8 cellular contexts compared by ENCODE assay signal in genomic region chr9:135908334-135909204, GRCh38. TPM values are rescaled to one million over a fixed set of nuclear protein-coding genes. Genes with fewer than 3 reads are reported as not detected.
A peak's percentile ranks its signal among the peaks of the same experiment; 100 is the strongest.
DNase-seq lines count a peak whose midpoint lies in the region; ATAC-seq and TF ChIP-seq lines count a peak whose summit lies in the region.

No MANE protein-coding gene starts in this region.

- intact Hi-C loops in CD8-positive, alpha-beta T cell (cut with DNase I, micrococcal nuclease), result loop anchor here (1.0 to 5.0 kb wide), 4 partner anchors 44 to 1881 kb away; partner anchors contain the start of genes BRD3OS (in 1 of the 2) and QSOX2 (in 1 of the 2)
- intact Hi-C loops in tibial artery (cut with DNase I; ENCODE audit: low total_unique reads), result loop anchor here (2.0 kb wide), 1 partner anchor 44 kb away; no protein-coding TSS in a partner anchor

- no peaks in the 10 kb centered on the region for H3K9me3 ChIP-seq in CD8-positive, alpha-beta T cell (ENCODE audit: low read length)
- H3K9me3 ChIP-seq in adipocyte (ENCODE audit: control insufficient read depth, low read length) (peaks cover 4% of the 10 kb centered on the region), tibial artery (peaks cover 0 to 17% (median 14%) of the 10 kb centered on the region in 3 donors)

- peak overlapping the region; percentile 71 for H3K27ac ChIP-seq in CD8-positive, alpha-beta T cell (ENCODE audit: low read depth, low read length)
- H3K27ac ChIP-seq in tibial artery, result peak overlapping the region; percentile 90 to 91

- no peaks in the 10 kb centered on the region for H3K27me3 ChIP-seq in CD8-positive, alpha-beta T cell (ENCODE audit: insufficient read depth, low read length)
- H3K27me3 ChIP-seq in adipocyte (replicated peaks; ENCODE audit: control insufficient read depth, insufficient read depth, low read length), result no peaks in the 10 kb centered on the region
- no peaks in the 10 kb centered on the region for H3K27me3 ChIP-seq in tibial artery

- DNase-seq in CD8-positive, alpha-beta T cell, result no peak
- DNase-seq in adipocyte (ENCODE audit: low read depth) (peak; percentile 30), kidney glomerular epithelial cell (lab: John Stamatoyannopoulos, UW) (peak; percentile 18), tibial artery (peak in 1 of 2 donors; percentile 50), NCI-H1105 treated with DMSO at 0.1 percent for 48 hours (lab: John Stamatoyannopoulos, UW) (no peak), anterior cingulate cortex (lab: John Stamatoyannopoulos, UW) (no peak)

- no peak for TF ChIP-seq CTCF in CD8-positive, alpha-beta T cell (IDR thresholded peaks at IDR 0.05)
- no peak for TF ChIP-seq CTCF in tibial artery (IDR thresholded peaks at IDR 0.05)

- no peaks in the 10 kb centered on the region for H3K27me3 Mint-ChIP-seq in CD8-positive, alpha-beta T cell (ENCODE audit: low read depth)

- peak overlapping the region; percentile 86 for H3K27ac Mint-ChIP-seq in CD8-positive, alpha-beta T cell

- H3K9me3 Mint-ChIP-seq in CD8-positive, alpha-beta T cell, result peaks cover 3% of the 10 kb centered on the region

- peaks cover 6% of the 10 kb centered on the region for H3K36me3 ChIP-seq in CD8-positive, alpha-beta T cell (ENCODE audit: insufficient read depth, low read length)
- H3K36me3 ChIP-seq in adipocyte (ENCODE audit: control insufficient read depth, insufficient read depth, low read length, severe bottlenecking) (peaks cover 13% of the 10 kb centered on the region), tibial artery (peaks cover 31 to 32% (median 32%) of the 10 kb centered on the region in 3 donors)

- peak overlapping the region; percentile 88 for H3K4me3 Mint-ChIP-seq in CD8-positive, alpha-beta T cell

- H3K9ac ChIP-seq in adipocyte (ENCODE audit: low read length), result peak overlapping the region; percentile 83

- CTCF ChIA-PET in CD8-positive, alpha-beta T cell (lab: Charles Lee), result interaction anchor here (1.4 kb wide), 1 partner anchor 214 kb away, joined by 3 read pairs; no protein-coding TSS in a partner anchor

- peaks cover 38% of the 10 kb centered on the region for H3K36me3 Mint-ChIP-seq in CD8-positive, alpha-beta T cell

- no peak for ATAC-seq in CD8-positive, alpha-beta T cell
- ATAC-seq in HG03139 (IDR thresholded peaks at IDR 0.05; ENCODE audit: unreplicated experiment) (peak; percentile 2), HG02885 (IDR thresholded peaks at IDR 0.05; ENCODE audit: poor library complexity, unreplicated experiment) (no peak)

- POLR2A ChIA-PET in CD8-positive, alpha-beta T cell (lab: Charles Lee), result no interaction called here

- peaks cover 46% of the 10 kb centered on the region for H3K4me1 Mint-ChIP-seq in CD8-positive, alpha-beta T cell (ENCODE audit: low read depth)

- peak overlapping the region; percentile 78 for H3K4me3 ChIP-seq in CD8-positive, alpha-beta T cell (ENCODE audit: low read depth, low read length)
- peak overlapping the region; percentile 87 for H3K4me3 ChIP-seq in adipocyte (ENCODE audit: low read length)
- H3K4me3 ChIP-seq in tibial artery, result peak overlapping the region; percentile 91 to 92

- peaks cover 27% of the 10 kb centered on the region for H3K4me1 ChIP-seq in CD8-positive, alpha-beta T cell (ENCODE audit: insufficient read depth, low read length)
- H3K4me1 ChIP-seq in adipocyte (ENCODE audit: control insufficient read depth, insufficient read depth, low read length) (peaks cover 30% of the 10 kb centered on the region), tibial artery (peaks cover 0 to 41% (median 28%) of the 10 kb centered on the region in 4 donors)

RNA-seq across cellular contexts. Expression of gene CAMSAP1, which starts 1.2 kb away (rescaled TPM):
- total RNA-seq in CD8-positive, alpha-beta T cell, result 10 to 100 TPM; 16.4 to 20.8 TPM

RNA-seq across cellular contexts. Expression of gene UBAC1, which starts 52.6 kb away (rescaled TPM):
- 10 to 100 TPM; 18.5 to 22.0 TPM for total RNA-seq in CD8-positive, alpha-beta T cell

Comparison
In these comparisons a context has a peak if more than half of its experiments do, and no peak if none do; other contexts are left out.
1. DNase-seq: peak in adipocyte (single experiment) and kidney glomerular epithelial cell (single experiment); none in CD8-positive, alpha-beta T cell (0 of 7), NCI-H1105 treated with DMSO at 0.1 percent for 48 hours (single experiment) and anterior cingulate cortex (0 of 58).
2. Peak in every context shown above with its lines, with median percentiles within 50 percentile points of each other: H3K4me3 ChIP-seq.